In genomic region chr13:74361274-74361673, GRCh38 we compare ENCODE assay signal across 22 cellular contexts.
DNase-seq lines count a peak whose midpoint lies in the region; ATAC-seq, FAIRE-seq and TF ChIP-seq lines count a peak whose summit lies in the region.
"Had no signal": no experiment of that assay in that cellular context is flagged by ENCODE, and none has a peak within 500 bp of the region (broad histone marks: within the 10 kb centered on the region; RNA-seq: fewer than 3 reads in every experiment).

No MANE protein-coding gene starts in this region.

- H3K27me3 ChIP-seq in K562 (ENCODE audit: control insufficient read depth in 2 of 2, insufficient read depth in 2 of 2, low read length in 2 of 2), result no peaks in the 10 kb centered on the region
- no peaks in the 10 kb centered on the region for H3K27me3 ChIP-seq in small intestine (ENCODE audit: control insufficient read depth in 2 of 2, insufficient read depth in 2 of 2, low read length in 2 of 2)
- H3K27me3 ChIP-seq: BLaER1 had no signal

- H3K27ac ChIP-seq in K562 (ENCODE audit: extremely low read depth, low read depth, low read length) (no peak overlapping the region), small intestine (ENCODE audit: low read depth in 1 of 2, low read length in 1 of 2) (no peak overlapping the region)
- H3K27ac ChIP-seq: BLaER1, C4-2B had no signal

- in situ Hi-C loops in K562 (cut with MboI), result no loop called here

- H3K79me2 ChIP-seq in K562 (ENCODE audit: control insufficient read depth, insufficient read depth, low read length), result no peaks in the 10 kb centered on the region

- FAIRE-seq in A204.1 (lab: Jason Lieb, UNC) (peak; percentile 35), K562 (lab: Jason Lieb, UNC) (no peak), frontal cortex (lab: Jason Lieb, UNC) (peak; percentile 8), small intestine (lab: Jason Lieb, UNC) (peak; percentile 80)
- FAIRE-seq: GM12891, GM18507 had no signal

- H3K9me1 ChIP-seq in K562 (ENCODE audit: control insufficient read depth, insufficient read depth, low read length), result no peaks in the 10 kb centered on the region

- ATAC-seq in K562, result no peak
- ATAC-seq: CD8-positive, alpha-beta T cell; GM23338; HCT116 had no signal

- no peak for TF ChIP-seq RAD21 in K562 (CRISPR knock-in tag; conservative IDR thresholded peaks at IDR 0.05 in 1 of 2, IDR thresholded peaks at IDR 0.05 in 1 of 2)

- no peak overlapping the region for H2AFZ ChIP-seq in K562 (ENCODE audit: low read depth, low read length)
- H2AFZ ChIP-seq: GM23338 had no signal

- H3K4me1 ChIP-seq in K562 (replicated peaks in 1 of 2; ENCODE audit: control insufficient read depth in 2 of 2, insufficient read depth in 2 of 2, low read length in 2 of 2), result no peaks in the 10 kb centered on the region
- H3K4me1 ChIP-seq in small intestine (ENCODE audit: control insufficient read depth in 2 of 2, insufficient read depth in 1 of 2, low read depth in 1 of 2, low read length in 1 of 2), result no peaks in the 10 kb centered on the region
- H3K4me1 ChIP-seq: BLaER1, Caco-2 had no signal

- no TSS peak for BruUV-seq in K562 (replicated peaks; lab: Mats Ljungman, UMichigan)

- H3K9me3 ChIP-seq in K562 (replicated peaks; ENCODE audit: control insufficient read depth, insufficient read depth, low read depth, low read length) (no peaks in the 10 kb centered on the region), small intestine (ENCODE audit: control insufficient read depth, low read depth) (no peaks in the 10 kb centered on the region)
- H3K9me3 ChIP-seq: BLaER1, Caco-2 had no signal

- no peak for TF ChIP-seq CTCF in K562 (IDR thresholded peaks at IDR 0.05 in 2 of 3, conservative IDR thresholded peaks at IDR 0.05 in 1 of 3; ENCODE audit: insufficient read depth in 2 of 3, low read depth in 1 of 3, low read length in 3 of 3)

- no peaks in the 10 kb centered on the region for H4K20me1 ChIP-seq in K562 (replicated peaks; ENCODE audit: control insufficient read depth, insufficient read depth, low read length)
- H4K20me1 ChIP-seq: BLaER1 had no signal

- POLR2A ChIA-PET in K562 (lab: Yijun Ruan, JAX), result no interaction called here

- TF ChIP-seq EP300 in K562 (IDR thresholded peaks at IDR 0.05; ENCODE audit: low read length), result no peak

- H3K4me3 ChIP-seq in K562 (no peak overlapping the region), small intestine (ENCODE audit: low read depth in 1 of 2, low read length in 2 of 2) (no peak overlapping the region)
- H3K4me3 ChIP-seq: BLaER1, GM23338 had no signal

- no peak overlapping the region for H3K9ac ChIP-seq in K562 (ENCODE audit: insufficient read depth in 1 of 2, low read depth in 2 of 2, low read length in 2 of 2)
- H3K9ac ChIP-seq: BLaER1 had no signal

- H3K4me2 ChIP-seq in K562 (ENCODE audit: insufficient read depth, low read length), result no peak overlapping the region
- H3K4me2 ChIP-seq: BLaER1, GM23338 had no signal

- no peaks in the 10 kb centered on the region for H3K36me3 ChIP-seq in K562 (ENCODE audit: control insufficient read depth, insufficient read depth, low read length)
- no peaks in the 10 kb centered on the region for H3K36me3 ChIP-seq in small intestine (ENCODE audit: control insufficient read depth in 2 of 2, insufficient read depth in 2 of 2, low read length in 2 of 2)
- H3K36me3 ChIP-seq: BLaER1 had no signal

- TF ChIP-seq POLR2A in K562 (conservative IDR thresholded peaks at IDR 0.05), result no peak

- intact Hi-C loops in K562 (cut with micrococcal nuclease), result no loop called here

- CTCF ChIA-PET in K562 (lab: Yijun Ruan, JAX; ENCODE audit: low intra/inter-chr PET ratio), result no interaction called here

- 14% methylated on average over 3 of the region's 3 CpGs for WGBS in K562 (ENCODE audit: insufficient coverage, low coverage, missing lambda C conversion rate)
- 88 to 95% (median 93%) methylated on average over 3 of the region's 3 CpGs for WGBS in small intestine, 3 donors

- DNase-seq in K562 (ENCODE audit: extremely low read depth in 1 of 4, low spot score in 3 of 4) (no peak), frontal cortex (ENCODE audit: low spot score in 2 of 2) (no peak), small intestine (no peak), NCI-H69 (lab: John Stamatoyannopoulos, UW) (no peak), hippocampal formation (lab: John Stamatoyannopoulos, UW) (no peak)
- no peak for DNase-seq in activated effector memory CD4-positive, alpha-beta T cell treated with Interleukin-2 at 50 U/mL for 16 hours
- DNase-seq: 8988T; Caco-2; CD4-positive, CD25-positive, alpha-beta regulatory T cell; CD8-positive, alpha-beta T cell; DMS 273 treated with DMSO at 0.1 percent for 48 hours; DMS79; EL; GDM1; H9 had no signal

TF ChIP-seq in K562, 482 proteins besides CTCF, POLR2A, EP300 and RAD21:
- TF ChIP-seq TFE3 (CRISPR knock-in tag; IDR thresholded peaks at IDR 0.05) (peak; percentile 63), ETS1 (conservative IDR thresholded peaks at IDR 0.05; ENCODE audit: control insufficient read depth, low read depth, low read length) (no peak), ESRRA (IDR thresholded peaks at IDR 0.05; ENCODE audit: borderline replicate concordance, low read depth) (no peak), COPS2 (conservative IDR thresholded peaks at IDR 0.05) (no peak), ZNF512 (tag; IDR thresholded peaks at IDR 0.05) (no peak)
